ENCODE assay signal across 23 cellular contexts in the genomic region with DNA sequence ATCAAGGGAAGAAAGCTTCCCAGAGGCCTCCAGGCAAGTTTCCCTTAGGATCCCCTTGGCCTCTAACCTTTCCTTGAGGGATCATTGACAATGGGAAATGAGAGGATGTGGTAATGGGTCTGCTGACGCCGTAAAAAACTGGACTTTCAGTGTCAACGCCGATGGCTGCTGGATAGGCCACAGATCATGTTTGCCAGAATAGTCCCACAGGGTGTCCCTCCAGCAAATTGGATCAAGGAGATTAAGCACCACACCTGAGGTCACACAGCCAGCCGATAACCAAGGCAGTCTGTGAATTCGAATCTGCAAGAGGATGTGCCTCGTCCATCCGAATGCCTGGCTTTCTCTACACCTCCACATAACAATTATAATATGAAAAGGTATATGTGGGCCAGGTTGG. TPM values are rescaled to one million over a fixed set of nuclear protein-coding genes. Genes with fewer than 3 reads are reported as not detected.
DNase-seq lines count a peak whose midpoint lies in the region; ATAC-seq, FAIRE-seq and TF ChIP-seq lines count a peak whose summit lies in the region.
"Had no signal": no experiment of that assay in that cellular context is flagged by ENCODE, and none has a peak within 500 bp of the region (broad histone marks: within the 10 kb centered on the region; RNA-seq: fewer than 3 reads in every experiment).

No MANE protein-coding gene starts in this region.

- H3K27ac Mint-ChIP-seq in astrocyte (ENCODE audit: unreplicated experiment): no peak overlapping the region
- H3K27ac Mint-ChIP-seq in progenitor cell of endocrine pancreas: peak overlapping the region; percentile 83
- H3K27ac Mint-ChIP-seq: CD4-positive, alpha-beta memory T cell had no signal

- H4K20me1 ChIP-seq in HepG2 (ENCODE audit: insufficient read depth, low read length) (no peaks in the 10 kb centered on the region), astrocyte (ENCODE audit: insufficient read depth, low read length) (no peaks in the 10 kb centered on the region)

- H3K27me3 Mint-ChIP-seq in astrocyte (ENCODE audit: low read depth, unreplicated experiment) (no peaks in the 10 kb centered on the region), progenitor cell of endocrine pancreas (no peaks in the 10 kb centered on the region)
- H3K27me3 Mint-ChIP-seq: CD4-positive, alpha-beta memory T cell had no signal

- DNase-seq in HepG2 (ENCODE audit: low spot score): peak; percentile 58
- DNase-seq in right lobe of liver: no peak
- DNase-seq in astrocyte (ENCODE audit: low read depth): no peak
- no peak for DNase-seq in progenitor cell of endocrine pancreas (ENCODE audit: low spot score, unreplicated experiment)
- no peak for DNase-seq in Right ventricle myocardium inferior (ENCODE audit: missing footprints)
- no peak for DNase-seq in DMS79 (lab: John Stamatoyannopoulos, UW)
- DNase-seq: 8988T; ACHN; AML-193; C1 segment of cervical spinal cord; Calu3; CD4-positive, alpha-beta memory T cell; COR-L47; DMS53; DND-41; H7; HCEC 1CT had no signal

- FAIRE-seq in HepG2 (lab: Jason Lieb, UNC): peak; percentile 70
- FAIRE-seq in astrocyte (lab: Jason Lieb, UNC): no peak
- FAIRE-seq: A549, G401.6, GM12892, H1 had no signal

- H3K9me3 Mint-ChIP-seq in astrocyte (ENCODE audit: unreplicated experiment): no peaks in the 10 kb centered on the region
- H3K9me3 Mint-ChIP-seq in progenitor cell of endocrine pancreas (ENCODE audit: low read depth): no peaks in the 10 kb centered on the region
- H3K9me3 Mint-ChIP-seq: CD4-positive, alpha-beta memory T cell had no signal

- POLR2A ChIA-PET in HepG2 (lab: Yijun Ruan, JAX): interaction anchor here (0.7 to 1.6 kb wide), 2 partner anchors 14 to 19 kb away, joined by 3 to 8 read pairs; no protein-coding TSS in a partner anchor

- no peak for TF ChIP-seq RAD21 in HepG2 (CRISPR knock-in tag; IDR thresholded peaks at IDR 0.05)

- H2AFZ ChIP-seq in HepG2 (ENCODE audit: low read length) (no peak overlapping the region), astrocyte (ENCODE audit: low read depth, low read length) (no peak overlapping the region)

- H3K4me1 Mint-ChIP-seq in astrocyte (ENCODE audit: low read depth, unreplicated experiment) (no peaks in the 10 kb centered on the region), progenitor cell of endocrine pancreas (ENCODE audit: low read depth) (no peaks in the 10 kb centered on the region)

- H3K4me2 ChIP-seq in HepG2 (ENCODE audit: low read depth, low read length) (peak overlapping the region; percentile 38), astrocyte (ENCODE audit: low read length) (no peak overlapping the region)
- H3K4me2 ChIP-seq: A549 had no signal

- in situ Hi-C loops in HepG2 (cut with HindIII; ENCODE audit: extremely low pct_ligation_motif_present, low pct_unique_long_range_greater_than_20kb): no loop called here

- H3K79me2 ChIP-seq in HepG2 (ENCODE audit: insufficient read depth, low read length) (no peaks in the 10 kb centered on the region), astrocyte (ENCODE audit: insufficient read depth, low read length) (no peaks in the 10 kb centered on the region)

- no peak for TF ChIP-seq EP300 in HepG2 (IDR thresholded peaks at IDR 0.05; ENCODE audit: low read depth in 2 of 2, low read length in 2 of 2)
- TF ChIP-seq EP300 in HepG2 (CRISPR knock-in tag; IDR thresholded peaks at IDR 0.05; ENCODE audit: borderline replicate concordance): no peak

- H3K9ac ChIP-seq in HepG2 (ENCODE audit: insufficient read depth, low read depth, low read length) (no peak overlapping the region), astrocyte (ENCODE audit: low read length) (no peak overlapping the region)

- H3K4me3 ChIP-seq in HepG2 (replicated peaks in 1 of 3; ENCODE audit: insufficient read depth in 1 of 3, low read depth in 2 of 3, low read length in 3 of 3) (no peak overlapping the region), right lobe of liver (no peak overlapping the region), astrocyte (ENCODE audit: insufficient read depth, low read depth, low read length) (no peak overlapping the region)
- H3K4me3 ChIP-seq: A549 had no signal

- H3K4me1 ChIP-seq in HepG2 (ENCODE audit: insufficient read depth, low read length) (peaks cover 22% of the 10 kb centered on the region), right lobe of liver (peaks cover 0 to 16% (median 5%) of the 10 kb centered on the region in 4 donors), astrocyte (ENCODE audit: insufficient read depth, low read length) (peaks cover 5% of the 10 kb centered on the region)

- no peaks in the 10 kb centered on the region for H3K9me3 ChIP-seq in HepG2 (ENCODE audit: low read length)
- no peaks in the 10 kb centered on the region for H3K9me3 ChIP-seq in right lobe of liver
- H3K9me3 ChIP-seq in astrocyte (ENCODE audit: insufficient read depth, low read depth, low read length): no peaks in the 10 kb centered on the region
- H3K9me3 ChIP-seq: A549 had no signal

- 7% methylated on average over 8 of the region's 8 CpGs for WGBS in HepG2 (ENCODE audit: low lambda C conversion rate)
- 73% methylated on average over 8 of the region's 8 CpGs for WGBS in right lobe of liver (ENCODE audit: insufficient coverage, low coverage, low lambda C conversion rate, missing lambda C conversion rate)

- BruUV-seq in HepG2 (replicated peaks; lab: Mats Ljungman, UMichigan): no TSS peak

- H3K4me3 Mint-ChIP-seq in astrocyte (ENCODE audit: unreplicated experiment) (peak overlapping the region; percentile 20), progenitor cell of endocrine pancreas (ENCODE audit: low read depth) (no peak overlapping the region)

- CTCF ChIA-PET in HepG2 (lab: Yijun Ruan, JAX; ENCODE audit: low intra/inter-chr PET ratio, low total read pairs): no interaction called here

- intact Hi-C loops in HepG2 (cut with micrococcal nuclease; ENCODE audit: unreplicated experiment) (no loop called here), right lobe of liver (cut with DNase I) (no loop called here), Right ventricle myocardium inferior (cut with DNase I) (no loop called here)

- H3K27ac ChIP-seq in HepG2 (ENCODE audit: extremely low read length, insufficient read depth, low read length): peak overlapping the region; percentile 17
- no peak overlapping the region for H3K27ac ChIP-seq in right lobe of liver
- no peak overlapping the region for H3K27ac ChIP-seq in astrocyte (ENCODE audit: low read depth, low read length)
- H3K27ac ChIP-seq: A549 had no signal

- peak; percentile 15; the same call in 1 of the 2 replicates for TF ChIP-seq CTCF in HepG2 (CRISPR knock-in tag; IDR thresholded peaks at IDR 0.05)
- no peak for TF ChIP-seq CTCF in right lobe of liver (IDR thresholded peaks at IDR 0.05)
- TF ChIP-seq CTCF in astrocyte (IDR thresholded peaks at IDR 0.05; ENCODE audit: insufficient read depth, low read depth, low read length): no peak
- TF ChIP-seq CTCF in progenitor cell of endocrine pancreas (IDR thresholded peaks at IDR 0.05; ENCODE audit: unreplicated experiment): no peak

- TF ChIP-seq POLR2A in HepG2 (IDR thresholded peaks at IDR 0.05; ENCODE audit: insufficient read depth in 1 of 2, low read depth in 2 of 2, low read length in 2 of 2) (no peak), right lobe of liver (IDR thresholded peaks at IDR 0.05) (no peak)

- H3K36me3 ChIP-seq in HepG2 (replicated peaks in 1 of 2; ENCODE audit: control insufficient read depth in 1 of 2, insufficient read depth in 2 of 2, low read length in 2 of 2): no peaks in the 10 kb centered on the region
- H3K36me3 ChIP-seq in right lobe of liver: no peaks in the 10 kb centered on the region
- H3K36me3 ChIP-seq in astrocyte (ENCODE audit: insufficient read depth, low read length): no peaks in the 10 kb centered on the region

- H3K27me3 ChIP-seq in HepG2 (ENCODE audit: control insufficient read depth in 1 of 2, insufficient read depth in 2 of 2, low read length in 2 of 2) (no peaks in the 10 kb centered on the region), right lobe of liver (no peaks in the 10 kb centered on the region), astrocyte (ENCODE audit: insufficient read depth, low read length) (no peaks in the 10 kb centered on the region)

- H3K36me3 Mint-ChIP-seq in astrocyte (ENCODE audit: low read depth, unreplicated experiment): peaks cover 1% of the 10 kb centered on the region
- H3K36me3 Mint-ChIP-seq in progenitor cell of endocrine pancreas (ENCODE audit: insufficient read depth): peaks cover 2% of the 10 kb centered on the region
- H3K36me3 Mint-ChIP-seq: CD4-positive, alpha-beta memory T cell had no signal

- ATAC-seq in HepG2: peak; percentile 30
- no peak for ATAC-seq in right lobe of liver
- ATAC-seq in HG02884 (IDR thresholded peaks at IDR 0.05; ENCODE audit: unreplicated experiment): no peak
- no peak for ATAC-seq in Right ventricle myocardium inferior
- ATAC-seq: A549 had no signal

RNA-seq across cellular contexts. Expression of a gene that starts 17.6 kb away (rescaled TPM):
- 2.3 and 2.5 TPM in 2 replicates for total RNA-seq in HepG2 (2016; rRNA removed; fragmentation: Illumina TruSeq; extraction: Trizol)
- total RNA-seq in HepG2 (2016; cell fraction: cytosol; rRNA removed; fragmentation: Illumina TruSeq; extraction: Trizol; ENCODE audit: low read depth): 3.4 and 4.0 TPM in 2 replicates
- 1.8 and 2.8 TPM in 2 replicates for total RNA-seq in HepG2 (2016; cell fraction: insoluble cytoplasmic fraction; rRNA removed; fragmentation: Illumina TruSeq; extraction: Trizol)
- total RNA-seq in HepG2 (2016; cell fraction: membrane; rRNA removed; fragmentation: Illumina TruSeq; extraction: Trizol): 4.9 and 6.9 TPM in 2 replicates
- 2.2 and 2.5 TPM in 2 replicates for total RNA-seq in HepG2 (2016; cell fraction: nucleus; rRNA removed; fragmentation: Illumina TruSeq; extraction: Trizol)
- 3.6 TPM in 2 replicates for polyA plus RNA-seq in HepG2 (2011; rRNA removed)
- polyA plus RNA-seq in HepG2 (2011; cell fraction: cytosol; rRNA removed): 2.4 and 3.8 TPM in 2 replicates
- 4.8 and 5.7 TPM in 2 replicates for polyA plus RNA-seq in HepG2 (2011; cell fraction: nucleus; rRNA removed)
- polyA plus RNA-seq in HepG2 (2012): 4.0 and 5.0 TPM in 2 replicates
- 4.8 and 6.1 TPM in 2 replicates for polyA plus RNA-seq in HepG2 (2016; cell fraction: cytosol; fragmentation: Illumina TruSeq; extraction: Trizol; ENCODE audit: low read depth)
- 2.6 and 3.5 TPM in 2 replicates for polyA plus RNA-seq in HepG2 (2016; cell fraction: insoluble cytoplasmic fraction; fragmentation: Illumina TruSeq; extraction: Trizol; ENCODE audit: low read depth)
- 6.4 and 7.9 TPM in 2 replicates for polyA plus RNA-seq in HepG2 (2016; cell fraction: membrane; fragmentation: Illumina TruSeq; extraction: Trizol; ENCODE audit: low read depth)
- 2.4 and 5.2 TPM in 2 replicates for polyA plus RNA-seq in HepG2 (2016; cell fraction: nucleus; fragmentation: Illumina TruSeq; extraction: Trizol; ENCODE audit: insufficient read depth, low read depth)
- polyA minus RNA-seq in HepG2 (2011; rRNA and poly(A)+ RNA removed; ENCODE audit: low replicate concordance): 4.1 and 65.2 TPM in 2 replicates
- 1.6 and 1.9 TPM in 2 replicates for polyA minus RNA-seq in HepG2 (2011; cell fraction: cytosol; rRNA and poly(A)+ RNA removed)
- 1.6 and 2.3 TPM in 2 replicates for polyA minus RNA-seq in HepG2 (2011; cell fraction: nucleus; rRNA and poly(A)+ RNA removed)
- total RNA-seq in right lobe of liver: 10 to 100 TPM in 4 of 6 experiments, 1 to 10 TPM in 2; 8.9 to 48.3 (median 12.5) TPM
- total RNA-seq in astrocyte: 38.1 and 41.5 TPM in 2 replicates
- 61.0 and 70.0 TPM in 2 replicates for total RNA-seq in progenitor cell of endocrine pancreas
- 63.2 TPM for total RNA-seq in Right ventricle myocardium inferior

RNA-seq across cellular contexts. Expression of a gene that starts 37.9 kb away (rescaled TPM):
- total RNA-seq in HepG2 (2016; rRNA removed; fragmentation: Illumina TruSeq; extraction: Trizol): not detected in 2 replicates
- not detected in 2 replicates for total RNA-seq in HepG2 (2016; cell fraction: cytosol; rRNA removed; fragmentation: Illumina TruSeq; extraction: Trizol; ENCODE audit: low read depth)
- total RNA-seq in HepG2 (2016; cell fraction: insoluble cytoplasmic fraction; rRNA removed; fragmentation: Illumina TruSeq; extraction: Trizol): not detected in 2 replicates
- total RNA-seq in HepG2 (2016; cell fraction: membrane; rRNA removed; fragmentation: Illumina TruSeq; extraction: Trizol): not detected in 2 replicates
- not detected in 2 replicates for total RNA-seq in HepG2 (2016; cell fraction: nucleus; rRNA removed; fragmentation: Illumina TruSeq; extraction: Trizol)
- 0.17 TPM in 2 replicates for polyA plus RNA-seq in HepG2 (2011; rRNA removed)
- 0.08 and 0.12 TPM in 2 replicates for polyA plus RNA-seq in HepG2 (2011; cell fraction: cytosol; rRNA removed)
- 0.26 and 0.39 TPM in 2 replicates for polyA plus RNA-seq in HepG2 (2011; cell fraction: nucleus; rRNA removed)
- 0.60 TPM in 1 of 2 replicates, not detected in the other for polyA plus RNA-seq in HepG2 (2012)
- polyA plus RNA-seq in HepG2 (2016; cell fraction: cytosol; fragmentation: Illumina TruSeq; extraction: Trizol; ENCODE audit: low read depth): not detected in 2 replicates
- polyA plus RNA-seq in HepG2 (2016; cell fraction: insoluble cytoplasmic fraction; fragmentation: Illumina TruSeq; extraction: Trizol; ENCODE audit: low read depth): not detected in 2 replicates
- not detected in 2 replicates for polyA plus RNA-seq in HepG2 (2016; cell fraction: membrane; fragmentation: Illumina TruSeq; extraction: Trizol; ENCODE audit: low read depth)
- not detected in 2 replicates for polyA plus RNA-seq in HepG2 (2016; cell fraction: nucleus; fragmentation: Illumina TruSeq; extraction: Trizol; ENCODE audit: insufficient read depth, low read depth)
- not detected in 2 replicates for polyA minus RNA-seq in HepG2 (2011; rRNA and poly(A)+ RNA removed; ENCODE audit: low replicate concordance)
- not detected in 2 replicates for polyA minus RNA-seq in HepG2 (2011; cell fraction: cytosol; rRNA and poly(A)+ RNA removed)
- 0.37 TPM in 1 of 2 replicates, not detected in the other for polyA minus RNA-seq in HepG2 (2011; cell fraction: nucleus; rRNA and poly(A)+ RNA removed)
- total RNA-seq in right lobe of liver: 10 to 100 TPM in 4 of 6 experiments, 1 to 10 TPM in 1, not detected in 1; 5.1 to 55.3 (median 32.7) TPM
- not detected in 2 replicates for total RNA-seq in astrocyte
- not detected in 2 replicates for total RNA-seq in progenitor cell of endocrine pancreas
- not detected for total RNA-seq in Right ventricle myocardium inferior
- total RNA-seq: Calu3; CD4-positive, alpha-beta memory T cell had no signal
- polyA plus RNA-seq: BJ; CD4-positive, alpha-beta memory T cell had no signal

RNA-seq across cellular contexts. Expression of a gene that starts 40.8 kb away (rescaled TPM):
- total RNA-seq in HepG2 (2016; rRNA removed; fragmentation: Illumina TruSeq; extraction: Trizol): 0.07 TPM in 2 replicates
- total RNA-seq in HepG2 (2016; cell fraction: cytosol; rRNA removed; fragmentation: Illumina TruSeq; extraction: Trizol; ENCODE audit: low read depth): not detected in 2 replicates
- 0.09 TPM in 1 of 2 replicates, not detected in the other for total RNA-seq in HepG2 (2016; cell fraction: insoluble cytoplasmic fraction; rRNA removed; fragmentation: Illumina TruSeq; extraction: Trizol)
- total RNA-seq in HepG2 (2016; cell fraction: membrane; rRNA removed; fragmentation: Illumina TruSeq; extraction: Trizol): 0.07 and 0.09 TPM in 2 replicates
- 0.09 TPM in 1 of 2 replicates, not detected in the other for total RNA-seq in HepG2 (2016; cell fraction: nucleus; rRNA removed; fragmentation: Illumina TruSeq; extraction: Trizol)
- 1.1 and 1.5 TPM in 2 replicates for polyA plus RNA-seq in HepG2 (2011; rRNA removed)
- polyA plus RNA-seq in HepG2 (2011; cell fraction: cytosol; rRNA removed): 0.71 and 0.98 TPM in 2 replicates
- 2.0 and 2.5 TPM in 2 replicates for polyA plus RNA-seq in HepG2 (2011; cell fraction: nucleus; rRNA removed)
- polyA plus RNA-seq in HepG2 (2012): 0.47 and 1.7 TPM in 2 replicates
- not detected in 2 replicates for polyA plus RNA-seq in HepG2 (2016; cell fraction: cytosol; fragmentation: Illumina TruSeq; extraction: Trizol; ENCODE audit: low read depth)
- polyA plus RNA-seq in HepG2 (2016; cell fraction: insoluble cytoplasmic fraction; fragmentation: Illumina TruSeq; extraction: Trizol; ENCODE audit: low read depth): not detected in 2 replicates
- polyA plus RNA-seq in HepG2 (2016; cell fraction: membrane; fragmentation: Illumina TruSeq; extraction: Trizol; ENCODE audit: low read depth): 0.14 TPM in 1 of 2 replicates, not detected in the other
- 0.26 TPM in 1 of 2 replicates, not detected in the other for polyA plus RNA-seq in HepG2 (2016; cell fraction: nucleus; fragmentation: Illumina TruSeq; extraction: Trizol; ENCODE audit: insufficient read depth, low read depth)
- polyA minus RNA-seq in HepG2 (2011; rRNA and poly(A)+ RNA removed; ENCODE audit: low replicate concordance): 1.8 and 2.9 TPM in 2 replicates
- 0.97 and 0.99 TPM in 2 replicates for polyA minus RNA-seq in HepG2 (2011; cell fraction: cytosol; rRNA and poly(A)+ RNA removed)
- 0.64 and 1.5 TPM in 2 replicates for polyA minus RNA-seq in HepG2 (2011; cell fraction: nucleus; rRNA and poly(A)+ RNA removed)
- total RNA-seq in right lobe of liver: 1 to 10 TPM in 3 of 6 experiments, under 1 TPM in 3; 0.22 to 1.9 (median 0.93) TPM
- 0.65 and 0.91 TPM in 2 replicates for total RNA-seq in astrocyte
- total RNA-seq in progenitor cell of endocrine pancreas: 5.4 and 6.9 TPM in 2 replicates
- total RNA-seq in Right ventricle myocardium inferior: 2.1 TPM

RNA-seq across cellular contexts. Expression of a gene that starts 43.0 kb away (rescaled TPM):
- total RNA-seq in HepG2 (2016; rRNA removed; fragmentation: Illumina TruSeq; extraction: Trizol) (0.53 and 0.58 TPM in 2 replicates), right lobe of liver (10 to 100 TPM in 4 of 6 experiments, 1 to 10 TPM in 2; 3.5 to 78.0 (median 15.7) TPM), astrocyte (8.2 and 9.7 TPM in 2 replicates), progenitor cell of endocrine pancreas (20.5 and 22.1 TPM in 2 replicates), Right ventricle myocardium inferior (1.0 TPM)
- 0.44 TPM in 1 of 2 replicates, not detected in the other for total RNA-seq in HepG2 (2016; cell fraction: cytosol; rRNA removed; fragmentation: Illumina TruSeq; extraction: Trizol; ENCODE audit: low read depth)
- 0.64 and 0.97 TPM in 2 replicates for total RNA-seq in HepG2 (2016; cell fraction: insoluble cytoplasmic fraction; rRNA removed; fragmentation: Illumina TruSeq; extraction: Trizol)
- 0.34 and 0.49 TPM in 2 replicates for total RNA-seq in HepG2 (2016; cell fraction: membrane; rRNA removed; fragmentation: Illumina TruSeq; extraction: Trizol)
- total RNA-seq in HepG2 (2016; cell fraction: nucleus; rRNA removed; fragmentation: Illumina TruSeq; extraction: Trizol): not detected in 2 replicates
- 1.2 and 1.8 TPM in 2 replicates for polyA plus RNA-seq in HepG2 (2011; rRNA removed)
- polyA plus RNA-seq in HepG2 (2011; cell fraction: cytosol; rRNA removed): 1.4 and 1.5 TPM in 2 replicates
- 3.6 and 4.3 TPM in 2 replicates for polyA plus RNA-seq in HepG2 (2011; cell fraction: nucleus; rRNA removed)
- 0.72 and 0.89 TPM in 2 replicates for polyA plus RNA-seq in HepG2 (2012)
- 0.35 and 0.58 TPM in 2 replicates for polyA plus RNA-seq in HepG2 (2016; cell fraction: cytosol; fragmentation: Illumina TruSeq; extraction: Trizol; ENCODE audit: low read depth)
- polyA plus RNA-seq in HepG2 (2016; cell fraction: insoluble cytoplasmic fraction; fragmentation: Illumina TruSeq; extraction: Trizol; ENCODE audit: low read depth): 1.1 TPM in 2 replicates
- polyA plus RNA-seq in HepG2 (2016; cell fraction: membrane; fragmentation: Illumina TruSeq; extraction: Trizol; ENCODE audit: low read depth): 0.64 and 0.69 TPM in 2 replicates
- polyA plus RNA-seq in HepG2 (2016; cell fraction: nucleus; fragmentation: Illumina TruSeq; extraction: Trizol; ENCODE audit: insufficient read depth, low read depth): 0.97 and 0.98 TPM in 2 replicates
- polyA minus RNA-seq in HepG2 (2011; rRNA and poly(A)+ RNA removed; ENCODE audit: low replicate concordance): 0.33 and 0.62 TPM in 2 replicates
- polyA minus RNA-seq in HepG2 (2011; cell fraction: cytosol; rRNA and poly(A)+ RNA removed): not detected in 2 replicates
- polyA minus RNA-seq in HepG2 (2011; cell fraction: nucleus; rRNA and poly(A)+ RNA removed): 0.77 and 2.0 TPM in 2 replicates

RNA-seq across cellular contexts. Expression of a gene that starts 46.6 kb away (rescaled TPM):
- 0.22 TPM in 1 of 2 replicates, not detected in the other for total RNA-seq in HepG2 (2016; rRNA removed; fragmentation: Illumina TruSeq; extraction: Trizol)
- not detected in 2 replicates for total RNA-seq in HepG2 (2016; cell fraction: cytosol; rRNA removed; fragmentation: Illumina TruSeq; extraction: Trizol; ENCODE audit: low read depth)
- 0.11 TPM in 1 of 2 replicates, not detected in the other for total RNA-seq in HepG2 (2016; cell fraction: insoluble cytoplasmic fraction; rRNA removed; fragmentation: Illumina TruSeq; extraction: Trizol)
- 0.59 TPM in 1 of 2 replicates, not detected in the other for total RNA-seq in HepG2 (2016; cell fraction: membrane; rRNA removed; fragmentation: Illumina TruSeq; extraction: Trizol)
- total RNA-seq in HepG2 (2016; cell fraction: nucleus; rRNA removed; fragmentation: Illumina TruSeq; extraction: Trizol): not detected in 2 replicates
- 0.07 and 0.16 TPM in 2 replicates for polyA plus RNA-seq in HepG2 (2011; rRNA removed)
- not detected in 2 replicates for polyA plus RNA-seq in HepG2 (2011; cell fraction: cytosol; rRNA removed)
- polyA plus RNA-seq in HepG2 (2011; cell fraction: nucleus; rRNA removed): 1.2 and 1.7 TPM in 2 replicates
- polyA plus RNA-seq in HepG2 (2012): 0.09 and 0.50 TPM in 2 replicates
- not detected in 2 replicates for polyA plus RNA-seq in HepG2 (2016; cell fraction: cytosol; fragmentation: Illumina TruSeq; extraction: Trizol; ENCODE audit: low read depth)
- polyA plus RNA-seq in HepG2 (2016; cell fraction: insoluble cytoplasmic fraction; fragmentation: Illumina TruSeq; extraction: Trizol; ENCODE audit: low read depth): not detected in 2 replicates
- polyA plus RNA-seq in HepG2 (2016; cell fraction: membrane; fragmentation: Illumina TruSeq; extraction: Trizol; ENCODE audit: low read depth): not detected in 2 replicates
- 0.46 and 0.85 TPM in 2 replicates for polyA plus RNA-seq in HepG2 (2016; cell fraction: nucleus; fragmentation: Illumina TruSeq; extraction: Trizol; ENCODE audit: insufficient read depth, low read depth)
- 0.30 TPM in 1 of 2 replicates, not detected in the other for polyA minus RNA-seq in HepG2 (2011; rRNA and poly(A)+ RNA removed; ENCODE audit: low replicate concordance)
- not detected in 2 replicates for polyA minus RNA-seq in HepG2 (2011; cell fraction: cytosol; rRNA and poly(A)+ RNA removed)
- polyA minus RNA-seq in HepG2 (2011; cell fraction: nucleus; rRNA and poly(A)+ RNA removed): 0.37 and 0.39 TPM in 2 replicates
- total RNA-seq in right lobe of liver: under 1 TPM in 5 of 6 experiments, not detected in 1; 0.10 to 0.35 (median 0.13) TPM
- not detected in 2 replicates for total RNA-seq in astrocyte
- 0.55 and 1.0 TPM in 2 replicates for total RNA-seq in progenitor cell of endocrine pancreas
- 0.49 TPM for total RNA-seq in Right ventricle myocardium inferior
- total RNA-seq: CD4-positive, alpha-beta memory T cell had no signal
- polyA plus RNA-seq: A549; BJ; CD4-positive, alpha-beta memory T cell had no signal
